Comparison of ENCODE assay signal across 10 cellular contexts in the genomic region with DNA sequence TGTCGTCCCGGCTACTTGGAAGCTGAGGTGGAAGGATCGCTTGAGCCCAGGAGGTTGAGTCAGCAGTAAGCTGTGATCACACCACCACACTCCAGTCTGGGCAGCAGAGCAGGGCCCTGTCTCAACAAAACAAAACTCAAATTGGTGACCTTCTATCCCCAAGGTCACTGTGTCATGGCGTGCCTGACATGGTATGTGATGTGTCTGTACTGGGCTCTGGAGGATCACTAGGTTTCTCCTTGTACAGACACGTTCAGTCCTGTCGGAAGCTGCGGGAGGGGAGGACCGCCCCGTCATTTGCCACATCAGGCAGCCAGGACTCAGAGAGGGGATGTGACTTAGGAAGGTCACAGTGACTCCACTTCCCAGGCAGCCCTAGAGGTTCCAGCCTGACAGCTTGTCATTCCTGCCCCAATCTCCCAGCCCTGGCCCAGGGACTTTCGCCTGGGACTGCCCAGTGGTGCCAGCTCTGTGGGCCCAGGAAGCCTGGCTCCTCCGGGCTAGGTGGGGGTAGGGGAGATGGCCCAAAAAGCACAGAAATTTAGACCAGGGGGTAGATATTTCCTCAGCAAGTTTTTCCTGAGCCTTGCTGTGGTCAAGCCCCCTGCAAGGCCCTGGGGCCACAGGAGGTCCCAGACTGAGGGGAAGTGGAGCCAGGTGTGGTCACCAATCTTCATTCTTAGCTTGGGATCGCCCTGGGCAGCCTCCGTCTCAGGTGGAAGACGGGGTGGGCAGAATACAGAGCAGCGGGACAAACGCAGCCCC. TPM values are rescaled to one million over a fixed set of nuclear protein-coding genes. Genes with fewer than 3 reads are reported as not detected.
A peak's percentile ranks its signal among the peaks of the same experiment; 100 is the strongest.
DNase-seq lines count a peak whose midpoint lies in the region; ATAC-seq and TF ChIP-seq lines count a peak whose summit lies in the region.
"Had no signal": no experiment of that assay in that cellular context is flagged by ENCODE, and none has a peak within 500 bp of the region (broad histone marks: within the 10 kb centered on the region; RNA-seq: fewer than 3 reads in every experiment).

No MANE protein-coding gene starts in this region.

- H3K4me3 ChIP-seq in fibroblast of pulmonary artery (replicated peaks; ENCODE audit: low read depth, low read length) (no peak overlapping the region), osteoblast (ENCODE audit: insufficient read depth, low read length) (no peak overlapping the region)

- TF ChIP-seq CTCF in VCaP (conservative IDR thresholded peaks at IDR 0.05) (no peak), fibroblast of pulmonary artery (IDR thresholded peaks at IDR 0.05; ENCODE audit: low read length, missing control alignments) (no peak), osteoblast (IDR thresholded peaks at IDR 0.05; ENCODE audit: extremely low read depth, low read depth, low read length) (no peak)

- H3K79me2 ChIP-seq in osteoblast (ENCODE audit: insufficient read depth, low read length): peaks cover 79% of the 10 kb centered on the region

- peaks cover 21% of the 10 kb centered on the region for H3K36me3 ChIP-seq in osteoblast (ENCODE audit: insufficient read depth, low read length)

- peaks cover 23% of the 10 kb centered on the region for H4K20me1 ChIP-seq in osteoblast (ENCODE audit: insufficient read depth, low read length)

- H3K27me3 ChIP-seq in osteoblast (ENCODE audit: insufficient read depth, low read length): no peaks in the 10 kb centered on the region

- no peak for ATAC-seq in HG02623 (IDR thresholded peaks at IDR 0.05; ENCODE audit: unreplicated experiment)
- ATAC-seq: naive thymus-derived CD8-positive, alpha-beta T cell had no signal

- H2AFZ ChIP-seq in osteoblast (ENCODE audit: low read length): no peak overlapping the region

- peak overlapping the region; percentile 92 for H3K27ac ChIP-seq in VCaP
- peak overlapping the region; percentile 74 for H3K27ac ChIP-seq in osteoblast (ENCODE audit: low read depth, low read length)

- no peaks in the 10 kb centered on the region for H3K9me3 ChIP-seq in osteoblast (ENCODE audit: low read depth, low read length)

- peak; percentile 12 for DNase-seq in AG08395 (ENCODE audit: low spot score)
- DNase-seq in fibroblast of pulmonary artery (ENCODE audit: low read depth): peak; percentile 47
- no peak for DNase-seq in osteoblast (ENCODE audit: insufficient read length, low spot score, missing footprints)
- no peak for DNase-seq in cerebellar cortex (ENCODE audit: low spot score)
- no peak for DNase-seq in stimulated activated CD4-positive, alpha-beta T cell treated with anti-CD3 and anti-CD28 coated beads, Interleukin-1b, Interleukin-23, amount 100 ng/mL, for 48 hours
- DNase-seq in DMS153 (lab: John Stamatoyannopoulos, UW): no peak
- DNase-seq: naive thymus-derived CD8-positive, alpha-beta T cell; NCI-H446 treated with DMSO at 0.1 percent for 48 hours had no signal

- H3K4me1 ChIP-seq in osteoblast (ENCODE audit: insufficient read depth, low read length): peaks cover 72% of the 10 kb centered on the region

- H3K4me2 ChIP-seq in osteoblast (ENCODE audit: insufficient read depth, low read length): peak overlapping the region; percentile 93

RNA-seq across cellular contexts. Expression of a gene that starts 53.2 kb away (rescaled TPM):
- 144 and 162 TPM in 2 replicates for total RNA-seq in osteoblast

RNA-seq across cellular contexts. Expression of a gene that starts 57.7 kb away (rescaled TPM):
- 25.9 and 26.8 TPM in 2 replicates for total RNA-seq in osteoblast

Comparison
In these comparisons a context has a peak if more than half of its experiments do, and no peak if none do; other contexts are left out.
1. DNase-seq: peak in AG08395 (single experiment) and fibroblast of pulmonary artery (single experiment); none in osteoblast (single experiment), cerebellar cortex (single experiment), stimulated activated CD4-positive, alpha-beta T cell treated with anti-CD3 and anti-CD28 coated beads, Interleukin-1b, Interleukin-23, amount 100 ng/mL, for 48 hours (single experiment) and DMS153 (single experiment).